In the genomic region with DNA sequence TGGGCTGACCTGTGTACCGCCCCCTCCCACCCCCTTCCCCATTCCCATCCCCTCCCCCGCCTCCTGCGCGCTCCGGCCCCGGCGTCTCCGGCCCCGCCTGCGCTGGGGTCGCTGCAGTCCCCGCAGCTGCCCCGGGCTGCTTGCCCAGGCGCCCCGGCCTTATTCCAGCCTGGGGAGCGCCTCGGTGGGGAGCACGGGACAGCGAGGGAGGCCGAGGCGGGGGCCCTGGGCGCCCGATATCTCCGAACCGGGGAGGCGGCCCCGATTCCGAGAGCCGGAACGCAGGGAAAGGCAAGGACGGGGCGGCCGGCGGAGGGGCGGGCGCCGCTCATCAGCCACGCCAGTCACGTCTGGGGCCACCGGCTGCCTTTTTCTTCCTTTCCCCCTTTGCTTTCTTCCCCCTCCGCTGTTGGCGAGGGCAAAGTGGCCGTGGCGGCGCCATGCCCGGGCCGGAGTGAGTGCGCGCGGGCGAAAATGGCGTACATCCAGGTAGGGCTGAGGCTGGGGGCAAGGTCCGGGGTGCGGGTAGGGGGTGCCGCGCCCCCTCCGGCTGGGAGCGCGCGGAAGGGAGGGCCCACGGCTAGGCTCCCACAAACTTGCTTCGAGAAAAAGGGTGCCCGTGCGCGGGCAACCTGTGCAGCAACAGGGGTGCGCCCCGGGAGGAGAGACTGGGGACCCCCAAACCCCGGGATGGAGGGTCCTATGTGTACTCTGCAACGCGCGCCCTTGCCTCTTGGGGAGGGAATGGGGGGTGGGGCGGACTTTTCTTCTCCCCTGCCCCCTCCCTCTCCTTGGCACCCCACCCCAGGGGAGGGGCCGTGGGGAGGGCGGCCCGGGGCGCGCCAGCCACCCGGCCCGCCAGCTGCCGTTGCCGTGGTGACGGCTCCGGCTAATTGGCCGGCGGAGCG, we compare ENCODE assay signal across 8 cellular contexts. TPM values are rescaled to one million over a fixed set of nuclear protein-coding genes. Genes with fewer than 3 reads are reported as not detected.
DNase-seq lines count a peak whose midpoint lies in the region; ATAC-seq, FAIRE-seq and TF ChIP-seq lines count a peak whose summit lies in the region.

A gene with protein sequence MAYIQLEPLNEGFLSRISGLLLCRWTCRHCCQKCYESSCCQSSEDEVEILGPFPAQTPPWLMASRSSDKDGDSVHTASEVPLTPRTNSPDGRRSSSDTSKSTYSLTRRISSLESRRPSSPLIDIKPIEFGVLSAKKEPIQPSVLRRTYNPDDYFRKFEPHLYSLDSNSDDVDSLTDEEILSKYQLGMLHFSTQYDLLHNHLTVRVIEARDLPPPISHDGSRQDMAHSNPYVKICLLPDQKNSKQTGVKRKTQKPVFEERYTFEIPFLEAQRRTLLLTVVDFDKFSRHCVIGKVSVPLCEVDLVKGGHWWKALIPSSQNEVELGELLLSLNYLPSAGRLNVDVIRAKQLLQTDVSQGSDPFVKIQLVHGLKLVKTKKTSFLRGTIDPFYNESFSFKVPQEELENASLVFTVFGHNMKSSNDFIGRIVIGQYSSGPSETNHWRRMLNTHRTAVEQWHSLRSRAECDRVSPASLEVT (plus strand): TSS at position 68 of the 908 bp plus-strand sequence. CDS start 407 bp downstream, at position 475.

- H3K27ac Mint-ChIP-seq in dendritic cell treated with granulocyte-macrophage colony-stimulating factor and Interleukin-4, amounts not matched to agents 40 ng/mL and 50 ng/mL, for 4 days = peak within 1 kb of the TSS; percentile 79

- peaks cover 25% of the 10 kb centered on the region for H3K4me1 Mint-ChIP-seq in dendritic cell treated with granulocyte-macrophage colony-stimulating factor and Interleukin-4, amounts not matched to agents 40 ng/mL and 50 ng/mL, for 4 days (ENCODE audit: low read depth)

- no peak for FAIRE-seq in RCC 7860 (lab: Jason Lieb, UNC)

- peaks cover 15% of the 10 kb centered on the region for H3K4me1 ChIP-seq in mesodermal cell (ENCODE audit: control insufficient read depth, insufficient read depth, low read length, poor library complexity, severe bottlenecking)

- peaks cover 9% of the 10 kb centered on the region for H3K36me3 Mint-ChIP-seq in dendritic cell treated with granulocyte-macrophage colony-stimulating factor and Interleukin-4, amounts not matched to agents 40 ng/mL and 50 ng/mL, for 4 days (ENCODE audit: low read depth)

- DNase-seq in GM12864 (ENCODE audit: low read depth) (no peak), NCI-H2196 treated with DMSO at 0.1 percent for 48 hours (lab: John Stamatoyannopoulos, UW; ENCODE audit: unreplicated experiment) (peak; percentile 66), RCC 7860 (ENCODE audit: low spot score) (no peak)

- H3K4me3 ChIP-seq in GM12864 (ENCODE audit: low read depth, low read length) = peak within 1 kb of the TSS; percentile 25
- peak within 1 kb of the TSS; percentile 83 for H3K4me3 ChIP-seq in mesodermal cell (ENCODE audit: extremely low read depth, insufficient read depth, low read length, poor library complexity, severe bottlenecking)

- intact Hi-C loops in dendritic cell treated with granulocyte-macrophage colony-stimulating factor and Interleukin-4, amounts not matched to agents 40 ng/mL and 50 ng/mL, for 4 days (cut with micrococcal nuclease) = loop anchor here (5.0 kb wide), 1 partner anchor 36 kb away; no protein-coding TSS in a partner anchor

- H3K9me3 Mint-ChIP-seq in dendritic cell treated with granulocyte-macrophage colony-stimulating factor and Interleukin-4, amounts not matched to agents 40 ng/mL and 50 ng/mL, for 4 days = no peaks in the 10 kb centered on the region

- WGBS in mesodermal cell (ENCODE audit: insufficient coverage in 2 of 2), 2 experiments = 0 to 1% methylated on average over 53 to 62 of the region's 86 CpGs

- peak within 1 kb of the TSS; percentile 84 for H3K4me3 Mint-ChIP-seq in dendritic cell treated with granulocyte-macrophage colony-stimulating factor and Interleukin-4, amounts not matched to agents 40 ng/mL and 50 ng/mL, for 4 days

- H3K27me3 Mint-ChIP-seq in dendritic cell treated with granulocyte-macrophage colony-stimulating factor and Interleukin-4, amounts not matched to agents 40 ng/mL and 50 ng/mL, for 4 days = peaks cover 24% of the 10 kb centered on the region

- ATAC-seq in HG02973 (IDR thresholded peaks at IDR 0.05; ENCODE audit: unreplicated experiment) = no peak
- no peak for ATAC-seq in GM21619 (IDR thresholded peaks at IDR 0.05; ENCODE audit: unreplicated experiment)
- no peak for ATAC-seq in GM21423 (IDR thresholded peaks at IDR 0.05; ENCODE audit: unreplicated experiment)

- TF ChIP-seq CTCF in GM12864 (IDR thresholded peaks at IDR 0.05; ENCODE audit: low read depth, low read length, missing control alignments) = no peak

- peaks cover under 1% of the 10 kb centered on the region for H3K36me3 ChIP-seq in mesodermal cell (ENCODE audit: control insufficient read depth, insufficient read depth, low read length)

- no peaks in the 10 kb centered on the region for H3K9me3 ChIP-seq in mesodermal cell (ENCODE audit: control insufficient read depth, low read length)

- H3K27ac ChIP-seq in mesodermal cell (ENCODE audit: low read depth, low read length, severe bottlenecking) = no peak within 1 kb of the TSS

RNA-seq across cellular contexts. Expression of the gene that starts here (rescaled TPM):
- polyA plus RNA-seq in mesodermal cell (2013, experiment 1 of 2) = 21.5 TPM
- polyA plus RNA-seq in mesodermal cell (2013, experiment 2 of 2) = 15.4 TPM
